ENCODE assay signal across 1 cellular context in genomic region chr6:149922642-149923326, GRCh38.
TF ChIP-seq lines count a peak whose summit lies in the region.

Gene RAET1G (minus strand): TSS chr6:149923121. CDS start chr6:149923010, 111 bp downstream.

TF ChIP-seq in HEK293, 187 proteins besides CTCF, POLR2A, EP300 and RAD21 (continued from another document and continues in another):
- TF ChIP-seq ZNF639 (tag by site-specific recombination; IDR thresholded peaks at IDR 0.05): no peak
- TF ChIP-seq ZNF221 (tag by site-specific recombination; IDR thresholded peaks at IDR 0.05; ENCODE audit: borderline replicate concordance): no peak
- no peak for TF ChIP-seq OVOL3 (tag by site-specific recombination; IDR thresholded peaks at IDR 0.05)
- TF ChIP-seq ZNF175 (tag by site-specific recombination; IDR thresholded peaks at IDR 0.05): no peak
- no peak for TF ChIP-seq ZNF169 (tag by site-specific recombination; IDR thresholded peaks at IDR 0.05)
- no peak for TF ChIP-seq ZBTB1 (tag by site-specific recombination; IDR thresholded peaks at IDR 0.05)
- no peak for TF ChIP-seq ZBTB7A (tag by site-specific recombination; IDR thresholded peaks at IDR 0.05; ENCODE audit: low read depth)
- no peak for TF ChIP-seq PRDM1 (tag by site-specific recombination; IDR thresholded peaks at IDR 0.05)
- TF ChIP-seq RBAK (tag by site-specific recombination; IDR thresholded peaks at IDR 0.05): no peak
- TF ChIP-seq ZNF24 (tag by site-specific recombination; IDR thresholded peaks at IDR 0.05): no peak
- peak; percentile 45; the same call in 1 of the 2 replicates for TF ChIP-seq ZNF777 (tag by site-specific recombination; IDR thresholded peaks at IDR 0.05; ENCODE audit: borderline replicate concordance)
- TF ChIP-seq ZNF223 (tag by site-specific recombination; IDR thresholded peaks at IDR 0.05): no peak
- no peak for TF ChIP-seq ZNF426 (tag by site-specific recombination; IDR thresholded peaks at IDR 0.05)
- no peak for TF ChIP-seq ZNF280C (tag by site-specific recombination; IDR thresholded peaks at IDR 0.05)
- no peak for TF ChIP-seq ZBTB6 (tag by site-specific recombination; IDR thresholded peaks at IDR 0.05)
- TF ChIP-seq ZNF704 (tag by site-specific recombination; IDR thresholded peaks at IDR 0.05): no peak
- TF ChIP-seq KLF9 (tag by site-specific recombination; IDR thresholded peaks at IDR 0.05; ENCODE audit: low read depth): peak; percentile 94
- TF ChIP-seq ZNF112 (tag by site-specific recombination; IDR thresholded peaks at IDR 0.05): no peak
- no peak for TF ChIP-seq SETDB1 (IDR thresholded peaks at IDR 0.05; ENCODE audit: insufficient read length, low read length)
- no peak for TF ChIP-seq SALL2 (tag by site-specific recombination; IDR thresholded peaks at IDR 0.05; ENCODE audit: borderline replicate concordance)
- TF ChIP-seq ELK4 (IDR thresholded peaks at IDR 0.05; ENCODE audit: borderline replicate concordance, low read depth, low read length): no peak
- TF ChIP-seq ZNF580 (tag by site-specific recombination; IDR thresholded peaks at IDR 0.05): no peak
- TF ChIP-seq ZNF830 (tag by site-specific recombination; IDR thresholded peaks at IDR 0.05; ENCODE audit: low read depth): no peak
- TF ChIP-seq ZSCAN4 (tag by site-specific recombination; IDR thresholded peaks at IDR 0.05): no peak
- no peak for TF ChIP-seq ZNF366 (tag by site-specific recombination; conservative IDR thresholded peaks at IDR 0.05)
- no peak for TF ChIP-seq EGR2 (tag by site-specific recombination; IDR thresholded peaks at IDR 0.05; ENCODE audit: low read depth)
- TF ChIP-seq ZNF692 (tag by site-specific recombination; IDR thresholded peaks at IDR 0.05): no peak; the same call in 1 of the 2 replicates
- TF ChIP-seq BCL11A (tag by site-specific recombination; IDR thresholded peaks at IDR 0.05; ENCODE audit: low read depth): no peak
- peak; percentile 91 for TF ChIP-seq GLIS2 (tag by site-specific recombination; IDR thresholded peaks at IDR 0.05)
- no peak for TF ChIP-seq YY2 (tag by site-specific recombination; IDR thresholded peaks at IDR 0.05)
- TF ChIP-seq ZNF837 (tag by site-specific recombination; IDR thresholded peaks at IDR 0.05): no peak
- no peak for TF ChIP-seq SCRT1 (tag by site-specific recombination; IDR thresholded peaks at IDR 0.05; ENCODE audit: borderline replicate concordance)
- TF ChIP-seq ZNF266 (tag by site-specific recombination; IDR thresholded peaks at IDR 0.05; ENCODE audit: low read depth): no peak
- TF ChIP-seq ZNF394 (tag by site-specific recombination; IDR thresholded peaks at IDR 0.05; ENCODE audit: borderline replicate concordance): no peak; the same call in 1 of the 2 replicates
- no peak for TF ChIP-seq ZNF561 (tag by site-specific recombination; IDR thresholded peaks at IDR 0.05; ENCODE audit: borderline replicate concordance)
- no peak for TF ChIP-seq ZSCAN5A (tag by site-specific recombination; IDR thresholded peaks at IDR 0.05)
- no peak for TF ChIP-seq ZNF530 (tag by site-specific recombination; IDR thresholded peaks at IDR 0.05; ENCODE audit: low read depth)
- no peak for TF ChIP-seq ZNF529 (tag by site-specific recombination; IDR thresholded peaks at IDR 0.05; ENCODE audit: insufficient replicate concordance)
- no peak for TF ChIP-seq ZEB2 (tag by site-specific recombination; IDR thresholded peaks at IDR 0.05)
- peak; percentile 46; the same call in 1 of the 2 replicates for TF ChIP-seq ZBTB17 (tag by site-specific recombination; IDR thresholded peaks at IDR 0.05)
- TF ChIP-seq ZNF18 (tag by site-specific recombination; IDR thresholded peaks at IDR 0.05): no peak
- no peak for TF ChIP-seq PRDM6 (tag by site-specific recombination; IDR thresholded peaks at IDR 0.05)
- no peak for TF ChIP-seq ZNF645 (tag by site-specific recombination; IDR thresholded peaks at IDR 0.05)
- no peak for TF ChIP-seq ZNF433 (tag by site-specific recombination; IDR thresholded peaks at IDR 0.05; ENCODE audit: low read depth)
- TF ChIP-seq ZNF311 (tag by site-specific recombination; IDR thresholded peaks at IDR 0.05; ENCODE audit: borderline replicate concordance): no peak
